Comparison of ENCODE assay signal across 8 cellular contexts in genomic region chr17:73956595-73957465, GRCh38.
DNase-seq lines count a peak whose midpoint lies in the region; ATAC-seq and TF ChIP-seq lines count a peak whose summit lies in the region.

No MANE protein-coding gene starts in this region.

- peak; percentile 17 for TF ChIP-seq CTCF in psoas muscle (IDR thresholded peaks at IDR 0.05)

- intact Hi-C loops in Right ventricle myocardium superior (cut with DNase I) (no loop called here), cardiac septum (cut with DNase I) (loop anchor here (10.0 kb wide), 1 partner anchor 522 kb away; no protein-coding TSS in a partner anchor), psoas muscle (cut with DNase I) (loop anchor here in 1 of 2 donors (5.0 to 10.0 kb wide), 2 partner anchors 302 to 530 kb away; no protein-coding TSS in a partner anchor)

- H3K4me1 ChIP-seq in psoas muscle, result no peaks in the 10 kb centered on the region

- DNase-seq in Right ventricle myocardium superior (peak; percentile 54), cardiac septum (ENCODE audit: low spot score) (no peak), NCI-H460 (ENCODE audit: extremely low read depth, low read depth) (peak; percentile 27), activated T-cell treated with anti-CD3 and anti-CD28 coated beads for 24 hours (ENCODE audit: low read depth) (peak; percentile 9), germinal center (ENCODE audit: low spot score) (peak; percentile 61), psoas muscle (no peak), cerebellum (ENCODE audit: low spot score) (no peak)

- 47 to 58% (median 48%) methylated on average over 14 to 15 of the region's 15 CpGs for WGBS in psoas muscle, 3 donors

- H3K36me3 ChIP-seq in psoas muscle (ENCODE audit: insufficient read depth in 1 of 2, low read depth in 1 of 2), result no peaks in the 10 kb centered on the region

- H3K27ac ChIP-seq in psoas muscle, result no peak overlapping the region

- ATAC-seq in Right ventricle myocardium superior (ENCODE audit: poor library complexity) (peak; percentile 29), psoas muscle (no peak), GM19455 (IDR thresholded peaks at IDR 0.05; ENCODE audit: unreplicated experiment) (no peak)

- no peak overlapping the region for H3K4me3 ChIP-seq in psoas muscle

- H3K9me3 ChIP-seq in psoas muscle, result no peaks in the 10 kb centered on the region

- peaks cover under 1 to 22% (median 20%) of the 10 kb centered on the region in 3 donors for H3K27me3 ChIP-seq in psoas muscle (ENCODE audit: insufficient read depth in 3 of 3, low read length in 2 of 3)

Comparison
In these comparisons a context has a peak if more than half of its experiments do, and no peak if none do; other contexts are left out.
1. DNase-seq: peak in Right ventricle myocardium superior (single experiment), NCI-H460 (single experiment), activated T-cell treated with anti-CD3 and anti-CD28 coated beads for 24 hours (single experiment) and germinal center (single experiment); none in cardiac septum (single experiment), psoas muscle (0 of 2) and cerebellum (single experiment).